ENCODE assay signal across 8 cellular contexts in genomic region chr22:20703816-20704609, GRCh38.
DNase-seq lines count a peak whose midpoint lies in the region; ATAC-seq, FAIRE-seq and TF ChIP-seq lines count a peak whose summit lies in the region.
"Not testable (repeated sequence)": the region's sequence is repeated elsewhere in the genome, so short reads cannot be mapped to it uniquely, and the experiment has no call there.

No MANE protein-coding gene starts in this region.

- not testable (repeated sequence) for H3K4me1 ChIP-seq in astrocyte (ENCODE audit: insufficient read depth, low read length)
- peaks cover 4 to 11% (median 9%) of the 10 kb centered on the region in 3 donors for H3K4me1 ChIP-seq in gastroesophageal sphincter

- not testable (repeated sequence) for H3K4me3 ChIP-seq in astrocyte (ENCODE audit: insufficient read depth, low read depth, low read length)
- H3K4me3 ChIP-seq in gastroesophageal sphincter: peak overlapping the region; percentile 45 to 65

- TF ChIP-seq POLR2A in gastroesophageal sphincter (IDR thresholded peaks at IDR 0.05): not testable (repeated sequence)

- CTCF ChIA-PET in HEK293T (lab: Yijun Ruan, JAX): interaction anchor here (0.6 kb wide), 2 partner anchors 31 to 53 kb away, joined by 3 to 4 read pairs; no protein-coding TSS in a partner anchor
- CTCF ChIA-PET in activated CD4-positive, alpha-beta T cell treated with anti-CD3 and anti-CD28 coated beads for 36 hours (lab: Charles Lee): interaction anchor here (0.8 to 1.0 kb wide), 4 partner anchors 37 to 139 kb away, joined by 3 to 6 read pairs (median 3); no protein-coding TSS in a partner anchor

- H3K27me3 Mint-ChIP-seq in activated CD4-positive, alpha-beta T cell treated with anti-CD3 and anti-CD28 coated beads for 36 hours: not testable (repeated sequence)
- H3K27me3 Mint-ChIP-seq in astrocyte (ENCODE audit: low read depth, unreplicated experiment) (peaks cover 16% of the 10 kb centered on the region), nephron (ENCODE audit: low read depth) (peaks cover 48% of the 10 kb centered on the region)

- H3K4me3 Mint-ChIP-seq in activated CD4-positive, alpha-beta T cell treated with anti-CD3 and anti-CD28 coated beads for 36 hours: peak overlapping the region; percentile 51
- peak overlapping the region; percentile 43 for H3K4me3 Mint-ChIP-seq in astrocyte (ENCODE audit: unreplicated experiment)
- peak overlapping the region; percentile 64 to 82 (median 79) for H3K4me3 Mint-ChIP-seq in nephron

- H3K27ac ChIP-seq in astrocyte (ENCODE audit: low read depth, low read length); gastroesophageal sphincter: not testable (repeated sequence)

- H3K36me3 ChIP-seq in astrocyte (ENCODE audit: insufficient read depth, low read length); gastroesophageal sphincter: not testable (repeated sequence)

- H3K79me2 ChIP-seq in astrocyte (ENCODE audit: insufficient read depth, low read length): not testable (repeated sequence)

- not testable (repeated sequence) for H2AFZ ChIP-seq in astrocyte (ENCODE audit: low read depth, low read length)

- peak overlapping the region; percentile 52 for H3K4me2 ChIP-seq in astrocyte (ENCODE audit: low read length)

- ATAC-seq in activated CD4-positive, alpha-beta T cell treated with anti-CD3 and anti-CD28 coated beads for 36 hours; gastroesophageal sphincter: not testable (repeated sequence)

- 14% methylated on average over 5 of the region's 79 CpGs; no CpG with 5 or more reads in 1 of the 2 donors for WGBS in gastroesophageal sphincter (ENCODE audit: low coverage in 1 of 2), 2 donors

- in situ Hi-C loops in Caki2 (cut with HindIII; ENCODE audit: low pct_unique_long_range_greater_than_20kb, low sequenced_read_pairs): not testable (repeated sequence)

- H3K27ac Mint-ChIP-seq in activated CD4-positive, alpha-beta T cell treated with anti-CD3 and anti-CD28 coated beads for 36 hours; astrocyte (ENCODE audit: unreplicated experiment); nephron: not testable (repeated sequence)

- TF ChIP-seq CTCF in astrocyte (IDR thresholded peaks at IDR 0.05; ENCODE audit: insufficient read depth, low read depth, low read length); nephron (IDR thresholded peaks at IDR 0.05; ENCODE audit: unreplicated experiment in 3 of 3): not testable (repeated sequence)
- peak in 2 of 4 experiments; percentile 19 to 29 for TF ChIP-seq CTCF in gastroesophageal sphincter (IDR thresholded peaks at IDR 0.05)

- peaks cover 11% of the 10 kb centered on the region for H3K4me1 Mint-ChIP-seq in activated CD4-positive, alpha-beta T cell treated with anti-CD3 and anti-CD28 coated beads for 36 hours
- not testable (repeated sequence) for H3K4me1 Mint-ChIP-seq in astrocyte (ENCODE audit: low read depth, unreplicated experiment); nephron

- H3K9ac ChIP-seq in astrocyte (ENCODE audit: low read length): not testable (repeated sequence)

- intact Hi-C loops in activated CD4-positive, alpha-beta T cell treated with anti-CD3 and anti-CD28 coated beads for 36 hours (cut with DNase I, micrococcal nuclease): loop anchor here (1.0 to 5.0 kb wide), 9 partner anchors 79 to 587 kb away; partner anchors contain the start of genes CRKL (in 1 of the 2), DGCR6L (in 1 of the 2), KLHL22 (in 1 of the 2) and MED15 (in 1 of the 2)

- not testable (repeated sequence) for H3K27me3 ChIP-seq in astrocyte (ENCODE audit: insufficient read depth, low read length); gastroesophageal sphincter

- not testable (repeated sequence) for FAIRE-seq in astrocyte (lab: Jason Lieb, UNC)

- DNase-seq in Caki2 (ENCODE audit: low read depth) (peak; percentile 17), NCI-H2171 treated with DMSO at 0.1 percent for 48 hours (lab: John Stamatoyannopoulos, UW) (peak; percentile 33)
- not testable (repeated sequence) for DNase-seq in HEK293T (ENCODE audit: extremely low spot score); astrocyte (ENCODE audit: low read depth)
- DNase-seq in activated CD4-positive, alpha-beta T cell treated with anti-CD3 and anti-CD28 coated beads for 36 hours: peak; percentile 37
- peak in 4 of 6 experiments; percentile 18 to 56 (median 43) for DNase-seq in stimulated activated naive CD4-positive, alpha-beta T cell (lab: John Stamatoyannopoulos, UW)

- H3K9me3 Mint-ChIP-seq in activated CD4-positive, alpha-beta T cell treated with anti-CD3 and anti-CD28 coated beads for 36 hours (ENCODE audit: low read depth); astrocyte (ENCODE audit: unreplicated experiment); nephron: not testable (repeated sequence)

- H3K36me3 Mint-ChIP-seq in activated CD4-positive, alpha-beta T cell treated with anti-CD3 and anti-CD28 coated beads for 36 hours (ENCODE audit: low read depth); astrocyte (ENCODE audit: low read depth, unreplicated experiment): not testable (repeated sequence)
- peaks cover 12% of the 10 kb centered on the region for H3K36me3 Mint-ChIP-seq in nephron (ENCODE audit: low read depth)

- H4K20me1 ChIP-seq in astrocyte (ENCODE audit: insufficient read depth, low read length): not testable (repeated sequence)

- not testable (repeated sequence) for H3K9me3 ChIP-seq in astrocyte (ENCODE audit: insufficient read depth, low read depth, low read length); gastroesophageal sphincter

- not testable (repeated sequence) for TF ChIP-seq EP300 in gastroesophageal sphincter (IDR thresholded peaks at IDR 0.05)

- POLR2A ChIA-PET in HEK293T (lab: Yijun Ruan, JAX); activated CD4-positive, alpha-beta T cell treated with anti-CD3 and anti-CD28 coated beads for 36 hours (lab: Charles Lee): not testable (repeated sequence)

TF ChIP-seq in HEK293T, 16 proteins besides CTCF, POLR2A, EP300 and RAD21:
- peak; percentile 81 for TF ChIP-seq L3MBTL2 (conservative IDR thresholded peaks at IDR 0.05)
